In genomic region chr14:53432378-53432802, GRCh38 we compare ENCODE assay signal across 9 cellular contexts.
DNase-seq lines count a peak whose midpoint lies in the region; ATAC-seq and TF ChIP-seq lines count a peak whose summit lies in the region.
"Had no signal": no experiment of that assay in that cellular context is flagged by ENCODE, and none has a peak within 500 bp of the region (broad histone marks: within the 10 kb centered on the region; RNA-seq: fewer than 3 reads in every experiment).

No MANE protein-coding gene starts in this region.

- ATAC-seq in GM18498 (IDR thresholded peaks at IDR 0.05; ENCODE audit: unreplicated experiment) (peak; percentile 76), HG03342 (IDR thresholded peaks at IDR 0.05; ENCODE audit: unreplicated experiment) (peak; percentile 78), naive B cell (ENCODE audit: low read depth in 2 of 2) (peak in 1 of 2 donors; percentile 37), GM21423 (IDR thresholded peaks at IDR 0.05; ENCODE audit: unreplicated experiment) (no peak)

- no peaks in the 10 kb centered on the region for H3K9me3 ChIP-seq in OCI-LY3 (ENCODE audit: insufficient read depth, low read length)

- H4K20me1 ChIP-seq in OCI-LY3 (ENCODE audit: insufficient read depth, low read length): no peaks in the 10 kb centered on the region

- H3K4me3 ChIP-seq in OCI-LY3 (ENCODE audit: low read length): no peak overlapping the region

- no peak overlapping the region for H2AFZ ChIP-seq in OCI-LY3 (ENCODE audit: low read depth, low read length)

- peak; percentile 63 for DNase-seq in AG20443 (ENCODE audit: low spot score)
- DNase-seq in dermis blood vessel endothelial cell: peak; percentile 69
- peak; percentile 1 for DNase-seq in naive B cell
- no peak for DNase-seq in stimulated activated naive CD4-positive, alpha-beta T cell (lab: John Stamatoyannopoulos, UW)

- peaks cover 0 to 3% (median 0%) of the 10 kb centered on the region in 7 donors for H3K9me3 Mint-ChIP-seq in naive B cell

- H3K4me1 Mint-ChIP-seq in naive B cell: no peaks in the 10 kb centered on the region
- H3K4me1 Mint-ChIP-seq: IgD-negative memory B cell had no signal

- H3K27ac Mint-ChIP-seq in naive B cell: no peak overlapping the region
- H3K27ac Mint-ChIP-seq: IgD-negative memory B cell had no signal

- H3K27me3 ChIP-seq in OCI-LY3 (ENCODE audit: low read depth, low read length): peaks cover 22% of the 10 kb centered on the region

- no peak overlapping the region for H3K27ac ChIP-seq in OCI-LY3 (ENCODE audit: low read length)

- H3K36me3 Mint-ChIP-seq in naive B cell: no peaks in the 10 kb centered on the region
- H3K36me3 Mint-ChIP-seq: IgD-negative memory B cell had no signal

- peak overlapping the region in 1 of 8 donors; percentile 49 for H3K4me3 Mint-ChIP-seq in naive B cell
- H3K4me3 Mint-ChIP-seq: IgD-negative memory B cell had no signal

- no peaks in the 10 kb centered on the region for H3K36me3 ChIP-seq in OCI-LY3 (replicated peaks; ENCODE audit: low read depth, low read length)

- H3K4me1 ChIP-seq in OCI-LY3 (ENCODE audit: low read length): no peaks in the 10 kb centered on the region

- H3K79me2 ChIP-seq in OCI-LY3 (ENCODE audit: low read length): no peaks in the 10 kb centered on the region

- peak; percentile 90 for TF ChIP-seq CTCF in OCI-LY3 (IDR thresholded peaks at IDR 0.05; ENCODE audit: low read depth, low read length)

- H3K4me2 ChIP-seq in OCI-LY3 (ENCODE audit: low read length): no peak overlapping the region

- no peak overlapping the region for H3K9ac ChIP-seq in OCI-LY3 (ENCODE audit: low read length)

- peaks cover 0 to 6% (median 0%) of the 10 kb centered on the region in 3 donors for H3K27me3 Mint-ChIP-seq in naive B cell
- H3K27me3 Mint-ChIP-seq: IgD-negative memory B cell had no signal

Comparison
In these comparisons a context has a peak if more than half of its experiments do, and no peak if none do; other contexts are left out.
1. DNase-seq: peak in AG20443 (single experiment), dermis blood vessel endothelial cell (single experiment) and naive B cell (single experiment); none in stimulated activated naive CD4-positive, alpha-beta T cell (0 of 6).